12 cellular contexts compared by ENCODE assay signal in the genomic region with DNA sequence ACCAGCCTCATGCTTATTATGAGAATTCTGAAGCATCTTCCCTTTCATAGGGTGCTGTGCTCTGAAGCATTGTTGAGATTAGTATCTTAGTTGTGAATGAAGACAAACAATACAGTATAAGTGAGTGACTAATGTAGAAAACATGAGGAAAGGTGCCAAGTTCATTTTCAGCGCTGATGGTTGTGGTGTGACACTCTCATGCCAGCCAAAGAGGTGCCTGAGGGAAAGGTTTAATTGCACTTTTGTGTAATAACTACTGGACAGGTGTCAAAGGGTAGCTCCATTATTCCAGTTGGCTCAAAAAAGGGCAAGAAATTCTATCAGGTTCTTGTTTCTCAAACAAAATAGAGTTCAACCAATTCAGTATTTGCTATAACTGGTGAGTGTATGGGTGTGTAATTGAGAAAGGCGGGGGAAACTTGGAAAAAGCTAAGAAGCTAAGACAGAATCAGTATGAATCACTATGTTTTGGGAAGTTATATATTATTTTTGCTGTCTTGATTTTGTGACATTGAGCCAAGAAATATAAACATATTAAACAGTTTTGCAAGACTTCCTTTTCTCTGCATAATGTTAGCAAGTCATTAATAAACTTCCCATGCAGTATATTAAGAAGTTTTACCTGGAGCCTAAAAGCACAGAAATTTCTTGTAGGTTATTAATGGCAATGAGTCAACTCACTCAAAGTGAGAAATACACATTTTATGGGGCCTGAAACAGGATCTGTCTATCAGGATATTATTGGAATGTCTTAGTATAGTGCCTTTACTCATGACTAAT. TPM values are rescaled to one million over a fixed set of nuclear protein-coding genes. Genes with fewer than 3 reads are reported as not detected.
A peak's percentile ranks its signal among the peaks of the same experiment; 100 is the strongest.
DNase-seq lines count a peak whose midpoint lies in the region; ATAC-seq and TF ChIP-seq lines count a peak whose summit lies in the region.
"Had no signal": no experiment of that assay in that cellular context is flagged by ENCODE, and none has a peak within 500 bp of the region (broad histone marks: within the 10 kb centered on the region; RNA-seq: fewer than 3 reads in every experiment).

No MANE protein-coding gene starts in this region.

- 56 to 79% methylated on average over 2 of the region's 2 CpGs for WGBS in lung, 2 donors
- 25 to 26% methylated on average over 2 of the region's 2 CpGs for WGBS in lower leg skin, 2 donors

- no peaks in the 10 kb centered on the region for H3K4me1 ChIP-seq in lung (ENCODE audit: control insufficient read depth in 2 of 2, insufficient read depth in 2 of 2, low read length in 2 of 2)

- in situ Hi-C loops in Caki2 (cut with HindIII; ENCODE audit: low pct_unique_long_range_greater_than_20kb, low sequenced_read_pairs), result no loop called here
- in situ Hi-C loops in astrocyte of the cerebellum (cut with HindIII; ENCODE audit: low sequenced_read_pairs), result no loop called here

- peak; percentile 99 for DNase-seq in Caki2 (ENCODE audit: low read depth)
- DNase-seq in HS-5 (ENCODE audit: low read depth), result peak; percentile 79
- peak; percentile 75 for DNase-seq in astrocyte of the cerebellum (ENCODE audit: low read depth)
- no peak for DNase-seq in lung (ENCODE audit: low spot score)
- no peak for DNase-seq in retina
- no peak for DNase-seq in lower leg skin (ENCODE audit: low spot score in 2 of 2)
- DNase-seq in NCI-H1930 (lab: John Stamatoyannopoulos, UW), result no peak
- DNase-seq: activated CD4-positive, alpha-beta T cell treated with anti-CD3 and anti-CD28 coated beads for 48 hours; DMS153; NCI-H446 had no signal

- no peaks in the 10 kb centered on the region for H3K9me3 ChIP-seq in lung (ENCODE audit: control insufficient read depth in 2 of 2, insufficient read depth in 1 of 2, low read length in 1 of 2)

- intact Hi-C loops in lower leg skin (cut with DNase I; ENCODE audit: low total_unique reads), result no loop called here

- TF ChIP-seq CTCF in astrocyte of the cerebellum (IDR thresholded peaks at IDR 0.05; ENCODE audit: low read depth, low read length, missing control alignments) (no peak), lung (IDR thresholded peaks at IDR 0.05; ENCODE audit: control extremely low read depth, extremely low read depth) (no peak), lower leg skin (IDR thresholded peaks at IDR 0.05) (no peak)

- H3K27ac ChIP-seq in lung (ENCODE audit: low read depth in 1 of 2, low read length in 1 of 2), result no peak overlapping the region

- TF ChIP-seq POLR2A in lower leg skin (IDR thresholded peaks at IDR 0.05), result no peak

- peak; percentile 27 for ATAC-seq in lung (ENCODE audit: insufficient read depth, low FRiP score)
- no peak for ATAC-seq in GM19351 (IDR thresholded peaks at IDR 0.05; ENCODE audit: unreplicated experiment)
- ATAC-seq: stimulated activated effector memory CD8-positive, alpha-beta T cell treated with anti-CD3 and anti-CD28 coated beads, Interleukin-12 subunit alpha, Interleukin-12 subunit beta, amount 100 ng/mL, for 72 hours had no signal

- no peaks in the 10 kb centered on the region for H3K36me3 ChIP-seq in lung (ENCODE audit: control insufficient read depth in 2 of 2, insufficient read depth in 2 of 2, low read length in 2 of 2)

- H3K4me3 ChIP-seq in astrocyte of the cerebellum (ENCODE audit: low read depth, low read length), result no peak overlapping the region
- no peak overlapping the region for H3K4me3 ChIP-seq in lung
- no peak overlapping the region for H3K4me3 ChIP-seq in lower leg skin (ENCODE audit: low read depth, poor library complexity, severe bottlenecking)

- H3K27me3 ChIP-seq in lung (ENCODE audit: control insufficient read depth, insufficient read depth), result no peaks in the 10 kb centered on the region

RNA-seq across cellular contexts. Expression of gene KCNK2, which starts 31.8 kb away (rescaled TPM):
- 2.3 and 7.6 TPM in 2 replicates for total RNA-seq in Caki2 (2014; rRNA removed; shearing (Covaris generic); ENCODE audit: low replicate concordance)
- under 1 TPM; 0.28 to 0.71 TPM for total RNA-seq in lung
- under 1 TPM; 0.05 to 0.08 TPM for polyA plus RNA-seq in lung
- 1 to 10 TPM in 3 of 4 donors, under 1 TPM in 1; 0.34 to 5.6 (median 3.9) TPM for total RNA-seq in lower leg skin

Comparison
In these comparisons a context has a peak if more than half of its experiments do, and no peak if none do; other contexts are left out.
1. DNase-seq: peak in Caki2 (single experiment), HS-5 (single experiment) and astrocyte of the cerebellum (single experiment); none in lung (single experiment), retina (single experiment), lower leg skin (0 of 2) and NCI-H1930 (0 of 2).